In genomic region chr6:119073307-119074051, GRCh38 we compare ENCODE assay signal across 1 cellular context.
A peak's percentile ranks its signal among the peaks of the same experiment; 100 is the strongest.
TF ChIP-seq lines count a peak whose summit lies in the region.

No MANE protein-coding gene starts in this region.

TF ChIP-seq in K562, 482 proteins besides CTCF, POLR2A, EP300 and RAD21 (continued from another document):
- TF ChIP-seq E2F8 (IDR thresholded peaks at IDR 0.05; ENCODE audit: low read depth, partially characterized antibody): no peak
- peak; percentile 44 to 65; a peak in 2 of 4 replicates for TF ChIP-seq KDM1A (IDR thresholded peaks at IDR 0.05)
- TF ChIP-seq TEAD2 (tag; IDR thresholded peaks at IDR 0.05): no peak
- TF ChIP-seq ZZZ3 (IDR thresholded peaks at IDR 0.05): no peak
- TF ChIP-seq, protein P1, sequence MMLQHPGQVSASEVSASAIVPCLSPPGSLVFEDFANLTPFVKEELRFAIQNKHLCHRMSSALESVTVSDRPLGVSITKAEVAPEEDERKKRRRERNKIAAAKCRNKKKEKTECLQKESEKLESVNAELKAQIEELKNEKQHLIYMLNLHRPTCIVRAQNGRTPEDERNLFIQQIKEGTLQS (IDR thresholded peaks at IDR 0.05): no peak
- TF ChIP-seq, protein P1 (CRISPR knock-in tag; conservative IDR thresholded peaks at IDR 0.05): no peak
- TF ChIP-seq NFIX (CRISPR knock-in tag; IDR thresholded peaks at IDR 0.05; ENCODE audit: low read depth): no peak
- TF ChIP-seq TEAD4 (IDR thresholded peaks at IDR 0.05; ENCODE audit: low read length): peak; percentile 38; the same call in 1 of the 2 replicates
- no peak for TF ChIP-seq TEAD4 (CRISPR knock-in tag; IDR thresholded peaks at IDR 0.05; ENCODE audit: borderline replicate concordance)
- no peak for TF ChIP-seq ERF (CRISPR knock-in tag; IDR thresholded peaks at IDR 0.05)
- TF ChIP-seq ELF4 (CRISPR knock-in tag; IDR thresholded peaks at IDR 0.05): no peak
- no peak for TF ChIP-seq WHSC1 (IDR thresholded peaks at IDR 0.05; ENCODE audit: low read length)
- no peak for TF ChIP-seq EZH2 (IDR thresholded peaks at IDR 0.05; ENCODE audit: borderline replicate concordance, low read depth, low read length)
- TF ChIP-seq GTF2F1 (IDR thresholded peaks at IDR 0.05; ENCODE audit: low read depth, low read length): no peak
- 0 out of 4 replicates have a peak, but pooled peaks of 1 of the 2 experiments have one; percentile 57 for TF ChIP-seq RCOR1 (IDR thresholded peaks at IDR 0.05; ENCODE audit: borderline replicate concordance in 1 of 2, low read depth in 2 of 2, low read length in 2 of 2)
- no peak for TF ChIP-seq CEBPB (tag; IDR thresholded peaks at IDR 0.05)
- TF ChIP-seq KAT8 (IDR thresholded peaks at IDR 0.05; ENCODE audit: low read depth): no peak
- no peak for TF ChIP-seq HOXB6 (CRISPR knock-in tag; IDR thresholded peaks at IDR 0.05; ENCODE audit: borderline replicate concordance)
- TF ChIP-seq HMBOX1 (IDR thresholded peaks at IDR 0.05): 0 out of 2 replicates have a peak, but pooled peaks have one; percentile 15
